Comparison of ENCODE assay signal across 1 cellular context in genomic region chr22:40610329-40610850, GRCh38.
TF ChIP-seq lines count a peak whose summit lies in the region.

No MANE protein-coding gene starts in this region.

TF ChIP-seq in A549, 52 proteins besides CTCF, POLR2A, EP300 and RAD21 (continued from another document):
- no peak for TF ChIP-seq HMGXB4 (CRISPR knock-in tag; IDR thresholded peaks at IDR 0.05; ENCODE audit: borderline replicate concordance)
- TF ChIP-seq HOXB5 (CRISPR knock-in tag; IDR thresholded peaks at IDR 0.05), result no peak
- TF ChIP-seq PBX3 (IDR thresholded peaks at IDR 0.05), result no peak
- TF ChIP-seq EHF (CRISPR knock-in tag; IDR thresholded peaks at IDR 0.05), result no peak
